9 cellular contexts compared by ENCODE assay signal in genomic region chr2:231667497-231667896, GRCh38. TPM values are rescaled to one million over a fixed set of nuclear protein-coding genes. Genes with fewer than 3 reads are reported as not detected.
A peak's percentile ranks its signal among the peaks of the same experiment; 100 is the strongest.
DNase-seq lines count a peak whose midpoint lies in the region; ATAC-seq and TF ChIP-seq lines count a peak whose summit lies in the region.
"Had no signal": no experiment of that assay in that cellular context is flagged by ENCODE, and none has a peak within 500 bp of the region (broad histone marks: within the 10 kb centered on the region; RNA-seq: fewer than 3 reads in every experiment).

No MANE protein-coding gene starts in this region.

- peak overlapping the region; percentile 87 for H3K9ac ChIP-seq in muscle layer of colon (ENCODE audit: low read length)

- peaks cover 6% of the 10 kb centered on the region; the same call in 1 of the 2 replicates for H3K36me3 Mint-ChIP-seq in HFFc6 (ENCODE audit: low read depth)

- no peaks in the 10 kb centered on the region for H3K9me3 Mint-ChIP-seq in HFFc6
- H3K9me3 Mint-ChIP-seq: activated CD4-positive, alpha-beta memory T cell treated with anti-CD3 and anti-CD28 coated beads, Interleukin-2, amount 10 ng/mL, durations not matched to agents 7 days and 5 days had no signal

- TF ChIP-seq CTCF in HFFc6 (IDR thresholded peaks at IDR 0.05), result no peak
- TF ChIP-seq CTCF in thyroid gland (IDR thresholded peaks at IDR 0.05), result no peak

- no peak for ATAC-seq in GM18502 (IDR thresholded peaks at IDR 0.05; ENCODE audit: poor library complexity, unreplicated experiment)

- peak overlapping the region; percentile 98 for H3K27ac ChIP-seq in cingulate gyrus (ENCODE audit: low read depth, low read length)
- H3K27ac ChIP-seq in muscle layer of colon (ENCODE audit: low read depth, low read length), result peak overlapping the region; percentile 99
- H3K27ac ChIP-seq in thyroid gland, result peak overlapping the region; percentile 91 to 99 (median 96)

- no peaks in the 10 kb centered on the region; the same call in 1 of the 2 replicates for H3K27me3 Mint-ChIP-seq in HFFc6 (ENCODE audit: insufficient read depth)
- H3K27me3 Mint-ChIP-seq: activated CD4-positive, alpha-beta memory T cell treated with anti-CD3 and anti-CD28 coated beads, Interleukin-2, amount 10 ng/mL, durations not matched to agents 7 days and 5 days had no signal

- intact Hi-C loops in thyroid gland (cut with DNase I), result no loop called here

- no peak for TF ChIP-seq POLR2A in thyroid gland (IDR thresholded peaks at IDR 0.05)

- H3K27me3 ChIP-seq in muscle layer of colon (ENCODE audit: control insufficient read depth in 1 of 2, insufficient read depth in 2 of 2, low read length in 2 of 2) (no peaks in the 10 kb centered on the region), thyroid gland (no peaks in the 10 kb centered on the region)

- H3K36me3 ChIP-seq in muscle layer of colon (ENCODE audit: insufficient read depth, low read length), result no peaks in the 10 kb centered on the region
- H3K36me3 ChIP-seq in thyroid gland, result no peaks in the 10 kb centered on the region

- 81 to 85% methylated on average over 7 of the region's 7 CpGs for WGBS in thyroid gland, 2 donors

- H3K4me3 Mint-ChIP-seq in HFFc6, result peak overlapping the region; percentile 90; the same call in 1 of the 2 replicates
- H3K4me3 Mint-ChIP-seq: activated CD4-positive, alpha-beta memory T cell treated with anti-CD3 and anti-CD28 coated beads, Interleukin-2, amount 10 ng/mL, durations not matched to agents 7 days and 5 days had no signal

- DNase-seq in HFFc6, result no peak
- no peak for DNase-seq in thyroid gland
- no peak for DNase-seq in activated CD8-positive, alpha-beta memory T cell treated with anti-CD3 and anti-CD28 coated beads, Interleukin-2, amount 50 U/mL, for 4 hours
- no peak for DNase-seq in NCI-H345 (lab: John Stamatoyannopoulos, UW)
- DNase-seq in NCI-H2029 (lab: John Stamatoyannopoulos, UW), result no peak
- DNase-seq: activated CD4-positive, alpha-beta memory T cell treated with anti-CD3 and anti-CD28 coated beads, Interleukin-2, amount 10 ng/mL, durations not matched to agents 7 days and 5 days had no signal

- H3K9me3 ChIP-seq in muscle layer of colon (ENCODE audit: low read length) (no peaks in the 10 kb centered on the region), thyroid gland (no peaks in the 10 kb centered on the region)

- H3K27ac Mint-ChIP-seq in HFFc6, result no peak overlapping the region
- H3K27ac Mint-ChIP-seq: activated CD4-positive, alpha-beta memory T cell treated with anti-CD3 and anti-CD28 coated beads, Interleukin-2, amount 10 ng/mL, durations not matched to agents 7 days and 5 days had no signal

- peaks cover 20% of the 10 kb centered on the region for H3K4me1 Mint-ChIP-seq in HFFc6 (ENCODE audit: low read depth)

- peaks cover 32% of the 10 kb centered on the region for H3K4me1 ChIP-seq in muscle layer of colon (ENCODE audit: insufficient read depth, low read length)
- peaks cover 16 to 44% of the 10 kb centered on the region in 2 donors for H3K4me1 ChIP-seq in thyroid gland

- H3K4me3 ChIP-seq in muscle layer of colon (ENCODE audit: low read depth in 1 of 2, low read length in 2 of 2) (peak overlapping the region in 1 of 2 donors; percentile 68), thyroid gland (replicated peaks in 1 of 3) (no peak overlapping the region)

RNA-seq across cellular contexts. Expression of gene PTMA, which starts 40.8 kb away (rescaled TPM):
- 100 to 1,000 TPM; 467 to 853 (median 787) TPM for total RNA-seq in HFFc6 (2021; fragmentation: NEBNext Ultra II Directional; extraction: Animal tissue kit (Norgen Biotek cat#: 25700))
- total RNA-seq in thyroid gland, result 1,000 to 10,000 TPM in 3 of 4 donors, 100 to 1,000 TPM in 1; 631 to 1,160 (median 1,099) TPM
